15 cellular contexts compared by ENCODE assay signal in genomic region chr11:102240502-102240901, GRCh38.
DNase-seq lines count a peak whose midpoint lies in the region; ATAC-seq and TF ChIP-seq lines count a peak whose summit lies in the region.
"Had no signal": no experiment of that assay in that cellular context is flagged by ENCODE, and none has a peak within 500 bp of the region (broad histone marks: within the 10 kb centered on the region; RNA-seq: fewer than 3 reads in every experiment).

No MANE protein-coding gene starts in this region.

- H3K27ac Mint-ChIP-seq in activated T-cell treated with anti-CD3 and anti-CD28 coated beads, Interleukin-2, amount 50 U/mL, for 72 hours = no peak overlapping the region
- H3K27ac Mint-ChIP-seq: stimulated activated effector memory CD8-positive, alpha-beta T cell treated with anti-CD3 and anti-CD28 coated beads, Interleukin-12 subunit alpha, Interleukin-12 subunit beta, amount 100 ng/mL, for 72 hours had no signal

- no peaks in the 10 kb centered on the region for H3K36me3 Mint-ChIP-seq in activated T-cell treated with anti-CD3 and anti-CD28 coated beads, Interleukin-2, amount 50 U/mL, for 72 hours (ENCODE audit: insufficient read depth in 2 of 2)
- H3K36me3 Mint-ChIP-seq: stimulated activated effector memory CD8-positive, alpha-beta T cell treated with anti-CD3 and anti-CD28 coated beads, Interleukin-12 subunit alpha, Interleukin-12 subunit beta, amount 100 ng/mL, for 72 hours had no signal

- no peaks in the 10 kb centered on the region for H3K27me3 ChIP-seq in BLaER1

- H3K27ac ChIP-seq in BLaER1 = no peak overlapping the region
- H3K27ac ChIP-seq: HL-60 had no signal

- H4K20me1 ChIP-seq in BLaER1 = no peaks in the 10 kb centered on the region

- no peak for TF ChIP-seq CTCF in fibroblast of mammary gland (conservative IDR thresholded peaks at IDR 0.05; ENCODE audit: control insufficient read depth, insufficient read depth, low read depth, low read length)

- no peaks in the 10 kb centered on the region for H3K36me3 ChIP-seq in BLaER1

- H3K9ac ChIP-seq in BLaER1 = no peak overlapping the region

- no peak overlapping the region for H3K4me3 Mint-ChIP-seq in activated T-cell treated with anti-CD3 and anti-CD28 coated beads, Interleukin-2, amount 50 U/mL, for 72 hours
- H3K4me3 Mint-ChIP-seq: stimulated activated effector memory CD8-positive, alpha-beta T cell treated with anti-CD3 and anti-CD28 coated beads, Interleukin-12 subunit alpha, Interleukin-12 subunit beta, amount 100 ng/mL, for 72 hours had no signal

- no peaks in the 10 kb centered on the region for H3K9me3 Mint-ChIP-seq in activated T-cell treated with anti-CD3 and anti-CD28 coated beads, Interleukin-2, amount 50 U/mL, for 72 hours
- H3K9me3 Mint-ChIP-seq: stimulated activated effector memory CD8-positive, alpha-beta T cell treated with anti-CD3 and anti-CD28 coated beads, Interleukin-12 subunit alpha, Interleukin-12 subunit beta, amount 100 ng/mL, for 72 hours had no signal

- H3K9me3 ChIP-seq in BLaER1 = no peaks in the 10 kb centered on the region
- H3K9me3 ChIP-seq: mucosa of descending colon had no signal

- H3K4me3 ChIP-seq in BLaER1 = no peak overlapping the region
- H3K4me3 ChIP-seq in fibroblast of mammary gland (ENCODE audit: control insufficient read depth, low read depth, low read length) = no peak overlapping the region
- H3K4me3 ChIP-seq: mucosa of descending colon had no signal

- peaks cover 35% of the 10 kb centered on the region for H3K27me3 Mint-ChIP-seq in activated T-cell treated with anti-CD3 and anti-CD28 coated beads, Interleukin-2, amount 50 U/mL, for 72 hours (ENCODE audit: low read depth)

- peaks cover 39% of the 10 kb centered on the region for H3K4me1 ChIP-seq in BLaER1

- 0 out of 2 replicates have a peak overlapping the region, but pooled peaks have one; percentile 0 for H3K4me2 ChIP-seq in BLaER1

- DNase-seq in M059J (ENCODE audit: low read depth) (peak; percentile 77), fibroblast of mammary gland (ENCODE audit: low read depth) (peak; percentile 42), D341Med (ENCODE audit: low spot score) (no peak), anterior cingulate cortex (lab: John Stamatoyannopoulos, UW) (no peak)
- no peak for DNase-seq in activated CD8-positive, alpha-beta memory T cell treated with anti-CD3 and anti-CD28 coated beads, Interleukin-2, amount 50 U/mL, for 4 hours
- DNase-seq in activated T-cell treated with anti-CD3 and anti-CD28 coated beads, Interleukin-2, amount 50 U/mL, for 72 hours = no peak
- DNase-seq: activated CD8-positive, alpha-beta memory T cell treated with anti-CD3 and anti-CD28 coated beads, Interleukin-2, amount 50 U/mL, for 48 hours; kidney glomerular epithelial cell; mucosa of descending colon; stimulated activated CD4-positive, alpha-beta T cell treated with anti-CD3 and anti-CD28 coated beads, Interleukin-4, amount 100 ng/mL, for 1 hour had no signal

- peak; percentile 63 for ATAC-seq in GM21360 (IDR thresholded peaks at IDR 0.05; ENCODE audit: unreplicated experiment)
- no peak for ATAC-seq in activated T-cell treated with anti-CD3 and anti-CD28 coated beads, Interleukin-2, amount 50 U/mL, for 72 hours (replicated peaks in 1 of 2)
- ATAC-seq: activated naive CD4-positive, alpha-beta T cell treated with anti-CD3 and anti-CD28 coated beads, Interleukin-2, amount 50 U/mL, for 72 hours; mucosa of descending colon; stimulated activated effector memory CD8-positive, alpha-beta T cell treated with anti-CD3 and anti-CD28 coated beads, Interleukin-12 subunit alpha, Interleukin-12 subunit beta, amount 100 ng/mL, for 72 hours had no signal

- peaks cover 6% of the 10 kb centered on the region for H3K4me1 Mint-ChIP-seq in activated T-cell treated with anti-CD3 and anti-CD28 coated beads, Interleukin-2, amount 50 U/mL, for 72 hours (ENCODE audit: low read depth)

Comparison
In these comparisons a context has a peak if more than half of its experiments do, and no peak if none do; other contexts are left out.
1. DNase-seq: peak in M059J (single experiment) and fibroblast of mammary gland (single experiment); none in D341Med (single experiment), anterior cingulate cortex (0 of 58), activated CD8-positive, alpha-beta memory T cell treated with anti-CD3 and anti-CD28 coated beads, Interleukin-2, amount 50 U/mL, for 4 hours (single experiment) and activated T-cell treated with anti-CD3 and anti-CD28 coated beads, Interleukin-2, amount 50 U/mL, for 72 hours (0 of 2).